8 cellular contexts compared by ENCODE assay signal in the genomic region with DNA sequence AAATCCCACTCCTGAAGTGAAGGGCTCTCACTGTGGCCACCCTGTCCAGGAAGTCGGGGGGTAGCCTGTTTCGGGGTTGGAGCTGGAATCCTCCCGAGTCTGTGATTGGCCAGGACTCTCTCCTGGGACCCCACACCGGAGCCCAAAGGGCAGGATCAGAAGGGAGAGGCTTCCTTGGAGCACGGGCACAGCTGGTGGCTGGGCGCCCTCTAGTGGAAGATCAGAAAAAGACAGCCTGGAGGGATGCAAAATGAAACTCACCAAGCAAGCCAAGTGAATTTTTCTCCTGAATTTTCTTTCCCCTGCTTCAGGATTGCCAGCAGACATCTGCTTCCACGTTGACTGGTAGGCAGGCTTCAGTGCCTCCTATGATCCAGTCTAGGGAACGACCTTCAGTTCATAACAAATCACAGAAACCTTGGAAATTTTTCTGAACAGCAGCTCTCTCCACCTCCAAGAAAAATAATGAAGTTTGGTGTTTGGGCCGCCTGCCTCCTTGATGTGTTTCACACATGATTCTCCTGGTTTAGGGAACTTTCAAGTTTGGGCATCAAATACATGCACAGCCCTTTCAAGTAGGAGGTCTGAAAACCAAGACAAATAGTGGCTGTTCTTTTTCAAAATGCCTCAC.
DNase-seq lines count a peak whose midpoint lies in the region; ATAC-seq, FAIRE-seq and TF ChIP-seq lines count a peak whose summit lies in the region.

No MANE protein-coding gene starts in this region.

- TF ChIP-seq CTCF in Calu3 (IDR thresholded peaks at IDR 0.05; ENCODE audit: unreplicated experiment) (peak; percentile 97), IMR-90 (conservative IDR thresholded peaks at IDR 0.05; ENCODE audit: low read depth, low read length) (peak; percentile 85), gastroesophageal sphincter (IDR thresholded peaks at IDR 0.05) (peak; percentile 78 to 96 (median 84)), parathyroid adenoma (IDR thresholded peaks at IDR 0.05) (peak; percentile 78)

- no peak for FAIRE-seq in urothelium cell line (lab: Jason Lieb, UNC)

- in situ Hi-C loops in IMR-90 (cut with MboI; ENCODE audit: low sequenced_read_pairs), result loop anchor here (10.0 to 25.0 kb wide), 3 partner anchors 1251 to 1498 kb away; no protein-coding TSS in a partner anchor

- no peak overlapping the region for H2BK20ac ChIP-seq in IMR-90 (ENCODE audit: low read depth, low read length)

- H3K4ac ChIP-seq in IMR-90 (ENCODE audit: low read depth, low read length), result no peak overlapping the region

- H3K4me3 ChIP-seq in IMR-90 (ENCODE audit: insufficient read depth, low read depth, low read length) (no peak overlapping the region), gastroesophageal sphincter (no peak overlapping the region), parathyroid adenoma (ENCODE audit: low read depth, low read length) (no peak overlapping the region)

- intact Hi-C loops in Calu3 (cut with micrococcal nuclease; ENCODE audit: unreplicated experiment), result loop anchor here (2.0 to 10.0 kb wide), 2 partner anchors 641 to 669 kb away; no protein-coding TSS in a partner anchor
- intact Hi-C loops in IMR-90 (cut with micrococcal nuclease), result loop anchor here (1.0 to 2.0 kb wide), 2 partner anchors 919 to 1250 kb away; no protein-coding TSS in a partner anchor

- no peak overlapping the region for H2BK15ac ChIP-seq in IMR-90 (ENCODE audit: low read depth, low read length)

- no TSS peak for BruUV-seq in Calu3 (replicated peaks; lab: Mats Ljungman, UMichigan)
- no TSS peak for BruUV-seq in IMR-90 (replicated peaks; lab: Mats Ljungman, UMichigan)

- H3K4me2 ChIP-seq in IMR-90 (ENCODE audit: low read depth, low read length), result peak overlapping the region; percentile 68
- no peak overlapping the region for H3K4me2 ChIP-seq in parathyroid adenoma (ENCODE audit: low read length)

- no peak overlapping the region for H4K8ac ChIP-seq in IMR-90 (ENCODE audit: low read depth in 2 of 2, low read length in 2 of 2)

- peak overlapping the region; percentile 79 for H2AFZ ChIP-seq in IMR-90 (replicated peaks; ENCODE audit: low read length, poor library complexity)
- H2AFZ ChIP-seq in parathyroid adenoma, result no peak overlapping the region

- H3K23ac ChIP-seq in IMR-90 (ENCODE audit: low read depth, low read length), result no peak overlapping the region

- no peaks in the 10 kb centered on the region for H3K9me3 ChIP-seq in IMR-90 (ENCODE audit: control insufficient read depth, insufficient read depth, low read length)
- H3K9me3 ChIP-seq in gastroesophageal sphincter, result no peaks in the 10 kb centered on the region
- no peaks in the 10 kb centered on the region for H3K9me3 ChIP-seq in parathyroid adenoma (ENCODE audit: control insufficient read depth, low read length)

- TF ChIP-seq RAD21 in IMR-90 (IDR thresholded peaks at IDR 0.05; ENCODE audit: low read length), result peak; percentile 77

- H2BK120ac ChIP-seq in IMR-90 (ENCODE audit: low read depth, low read length), result no peak overlapping the region

- no peak overlapping the region for H4K5ac ChIP-seq in IMR-90 (ENCODE audit: low read depth, low read length)

- no peaks in the 10 kb centered on the region for H3K79me2 ChIP-seq in parathyroid adenoma

- TF ChIP-seq POLR2A in IMR-90 (IDR thresholded peaks at IDR 0.05; ENCODE audit: low read depth, low read length) (no peak), gastroesophageal sphincter (IDR thresholded peaks at IDR 0.05) (no peak)

- no peaks in the 10 kb centered on the region for H3K36me3 Mint-ChIP-seq in Calu3 (ENCODE audit: insufficient read depth, unreplicated experiment)

- no peak overlapping the region for H3K27ac ChIP-seq in IMR-90 (ENCODE audit: insufficient read depth, low read length)
- no peak overlapping the region for H3K27ac ChIP-seq in gastroesophageal sphincter
- H3K27ac ChIP-seq in parathyroid adenoma, result no peak overlapping the region

- no peaks in the 10 kb centered on the region for H3K9me3 Mint-ChIP-seq in Calu3 (ENCODE audit: low read depth, unreplicated experiment)

- POLR2A ChIA-PET in IMR-90 (lab: Charles Lee; ENCODE audit: unreplicated experiment), result interaction anchor here (0.6 kb wide), 1 partner anchor 1242 kb away, joined by 3 read pairs; no protein-coding TSS in a partner anchor

- H3K27me3 ChIP-seq in IMR-90 (ENCODE audit: control insufficient read depth, insufficient read depth, low read length) (peaks cover 20% of the 10 kb centered on the region), gastroesophageal sphincter (no peaks in the 10 kb centered on the region), parathyroid adenoma (ENCODE audit: control insufficient read depth, insufficient read depth, low read length) (no peaks in the 10 kb centered on the region)

- H3K9ac ChIP-seq in IMR-90 (ENCODE audit: low read depth, low read length), result 0 out of 2 replicates have a peak overlapping the region, but pooled peaks have one; percentile 31
- H3K9ac ChIP-seq in parathyroid adenoma, result no peak overlapping the region

- peak; percentile 85 for ATAC-seq in IMR-90 (ENCODE audit: low read depth)
- peak; percentile 57 for ATAC-seq in gastroesophageal sphincter
- ATAC-seq in GM18520 (IDR thresholded peaks at IDR 0.05; ENCODE audit: unreplicated experiment), result no peak

- H3K9me1 ChIP-seq in IMR-90 (ENCODE audit: insufficient read depth, low read length), result no peaks in the 10 kb centered on the region; the same call in 1 of the 2 replicates

- H3K27ac Mint-ChIP-seq in Calu3 (ENCODE audit: unreplicated experiment), result no peak overlapping the region

- no peak overlapping the region for H3K18ac ChIP-seq in IMR-90 (ENCODE audit: low read depth, low read length)

- H3K56ac ChIP-seq in IMR-90 (ENCODE audit: extremely low read depth, insufficient read depth, low read length), result no peak overlapping the region

- no peak overlapping the region for H3K14ac ChIP-seq in IMR-90 (replicated peaks; ENCODE audit: low read depth, low read length)

- H3K4me3 Mint-ChIP-seq in Calu3 (ENCODE audit: low read depth, unreplicated experiment), result no peak overlapping the region

- 0% methylated on average over 2 of the region's 9 CpGs; no CpG with 5 or more reads in 1 of the 2 experiments for WGBS in IMR-90 (ENCODE audit: extremely low coverage in 2 of 2, insufficient read length in 1 of 2), 2 experiments
- 17 to 24% methylated on average over 3 to 5 of the region's 9 CpGs for WGBS in gastroesophageal sphincter (ENCODE audit: low coverage in 1 of 2), 2 donors

- DNase-seq in Calu3 (peak; percentile 83), IMR-90 (peak; percentile 48), RPMI8226 (peak; percentile 66), urothelium cell line (ENCODE audit: low spot score) (peak; percentile 85)
- DNase-seq in activated effector memory CD4-positive, alpha-beta T cell treated with anti-CD3 and anti-CD28 coated beads, Interleukin-2, amount 50 U/mL, for 16 hours, result peak; percentile 85

- TF ChIP-seq EP300 in gastroesophageal sphincter (IDR thresholded peaks at IDR 0.05), result no peak

- no peak overlapping the region for H4K91ac ChIP-seq in IMR-90 (ENCODE audit: insufficient read depth, low read depth, low read length)

- H2BK5ac ChIP-seq in IMR-90 (ENCODE audit: low read depth, low read length, poor library complexity, severe bottlenecking), result no peak overlapping the region

- no peaks in the 10 kb centered on the region for H3K4me1 ChIP-seq in IMR-90 (ENCODE audit: control insufficient read depth, insufficient read depth, low read length)
- peaks cover 0 to 16% (median 0%) of the 10 kb centered on the region in 3 donors for H3K4me1 ChIP-seq in gastroesophageal sphincter
- H3K4me1 ChIP-seq in parathyroid adenoma, result peaks cover 4% of the 10 kb centered on the region

- H3K4me1 Mint-ChIP-seq in Calu3 (ENCODE audit: low read depth, unreplicated experiment), result peaks cover 12% of the 10 kb centered on the region

- no peaks in the 10 kb centered on the region for H3K79me1 ChIP-seq in IMR-90 (ENCODE audit: low read depth in 1 of 2, low read length in 2 of 2)

- no peak overlapping the region for H2AK9ac ChIP-seq in IMR-90 (replicated peaks; ENCODE audit: low read depth, low read length, poor library complexity)

- CTCF ChIA-PET in Calu3 (lab: Charles Lee), result interaction anchor here (1.1 to 2.4 kb wide), 4 partner anchors 14 to 641 kb away, joined by 3 to 22 read pairs (median 4); no protein-coding TSS in a partner anchor
- CTCF ChIA-PET in IMR-90 (lab: Yijun Ruan, JAX), result interaction anchor here (0.6 to 2.1 kb wide), 6 partner anchors 24 to 1255 kb away, joined by 3 to 6 read pairs (median 4); no protein-coding TSS in a partner anchor

- H3K36me3 ChIP-seq in IMR-90 (ENCODE audit: control insufficient read depth, insufficient read depth, low read length), result no peaks in the 10 kb centered on the region
- no peaks in the 10 kb centered on the region for H3K36me3 ChIP-seq in gastroesophageal sphincter
- H3K36me3 ChIP-seq in parathyroid adenoma (ENCODE audit: control insufficient read depth, insufficient read depth, low read length), result no peaks in the 10 kb centered on the region

- peaks cover 65% of the 10 kb centered on the region for H3K27me3 Mint-ChIP-seq in Calu3 (ENCODE audit: unreplicated experiment)

- no peak overlapping the region for H2AK5ac ChIP-seq in IMR-90 (ENCODE audit: low read depth, low read length)

- no peaks in the 10 kb centered on the region for H4K20me1 ChIP-seq in IMR-90 (ENCODE audit: insufficient read depth, low read length)

- dilution Hi-C loops in IMR-90 (cut with HindIII; ENCODE audit: low sequenced_read_pairs, unreplicated experiment), result no loop called here

TF ChIP-seq in IMR-90, 13 proteins besides CTCF, POLR2A, EP300 and RAD21:
- no peak for TF ChIP-seq CEBPB (IDR thresholded peaks at IDR 0.05; ENCODE audit: low read depth, low read length)
- TF ChIP-seq FOS (IDR thresholded peaks at IDR 0.05; ENCODE audit: low read depth, low read length), result no peak
- TF ChIP-seq SMC3 (IDR thresholded peaks at IDR 0.05; ENCODE audit: low read depth, low read length), result peak; percentile 46; the same call in 1 of the 2 replicates
- TF ChIP-seq MXI1 (IDR thresholded peaks at IDR 0.05; ENCODE audit: borderline replicate concordance, low read depth, low read length), result no peak
